Comparison of ENCODE assay signal across 15 cellular contexts in genomic region chr6:1962201-1962600, GRCh38.
DNase-seq lines count a peak whose midpoint lies in the region; ATAC-seq and TF ChIP-seq lines count a peak whose summit lies in the region.
"Had no signal": no experiment of that assay in that cellular context is flagged by ENCODE, and none has a peak within 500 bp of the region (broad histone marks: within the 10 kb centered on the region; RNA-seq: fewer than 3 reads in every experiment).

No MANE protein-coding gene starts in this region.

- H4K91ac ChIP-seq in IMR-90 (ENCODE audit: insufficient read depth, low read depth, low read length) (no peak overlapping the region), trophoblast cell (ENCODE audit: low read depth, low read length) (no peak overlapping the region)

- H3K79me2 ChIP-seq in trophoblast cell (ENCODE audit: control insufficient read depth, insufficient read depth, low read length, poor library complexity) = no peaks in the 10 kb centered on the region

- TF ChIP-seq POLR2A in IMR-90 (IDR thresholded peaks at IDR 0.05; ENCODE audit: low read depth, low read length) = no peak

- H3K27me3 ChIP-seq in IMR-90 (ENCODE audit: control insufficient read depth, insufficient read depth, low read length) = no peaks in the 10 kb centered on the region
- H3K27me3 ChIP-seq in trophoblast cell (ENCODE audit: insufficient read depth, low read length) = no peaks in the 10 kb centered on the region
- H3K27me3 ChIP-seq: BLaER1 treated with 17β-estradiol and CSF1 and Interleukin-3, amounts not matched to agents 10 nM and 100 nM had no signal

- H3K27ac ChIP-seq in IMR-90 (ENCODE audit: insufficient read depth, low read length) (no peak overlapping the region), trophoblast cell (ENCODE audit: low read depth, low read length) (no peak overlapping the region)
- H3K27ac ChIP-seq: BLaER1 treated with 17β-estradiol and CSF1 and Interleukin-3, amounts not matched to agents 10 nM and 100 nM had no signal

- CTCF ChIA-PET in IMR-90 (lab: Yijun Ruan, JAX) = interaction anchor here (0.5 kb wide), 1 partner anchor 558 kb away, joined by 3 read pairs; no protein-coding TSS in a partner anchor

- no CpG with 5 or more reads among the region's 3 CpGs for WGBS in IMR-90 (ENCODE audit: extremely low coverage in 2 of 2, insufficient read length in 1 of 2), 2 experiments
- no CpG with 5 or more reads among the region's 3 CpGs for WGBS in trophoblast cell (ENCODE audit: extremely low coverage, insufficient coverage, insufficient read length)

- H2AFZ ChIP-seq in IMR-90 (replicated peaks; ENCODE audit: low read length, poor library complexity) (no peak overlapping the region), trophoblast cell (ENCODE audit: insufficient read depth, low read length, poor library complexity) (no peak overlapping the region)

- no peaks in the 10 kb centered on the region for H3K9me3 ChIP-seq in IMR-90 (ENCODE audit: control insufficient read depth, insufficient read depth, low read length)
- no peaks in the 10 kb centered on the region for H3K9me3 ChIP-seq in trophoblast cell (ENCODE audit: insufficient read depth, low read depth, low read length)
- H3K9me3 ChIP-seq: BLaER1 treated with 17β-estradiol and CSF1 and Interleukin-3, amounts not matched to agents 10 nM and 100 nM had no signal

- intact Hi-C loops in IMR-90 (cut with micrococcal nuclease) = no loop called here

- H3K4me2 ChIP-seq in IMR-90 (ENCODE audit: low read depth, low read length) = peak overlapping the region; percentile 33; the same call in 1 of the 2 replicates
- H3K4me2 ChIP-seq in trophoblast cell (ENCODE audit: low read length) = no peak overlapping the region
- H3K4me2 ChIP-seq: BLaER1 treated with 17β-estradiol and CSF1 and Interleukin-3, amounts not matched to agents 10 nM and 100 nM had no signal

- H3K18ac ChIP-seq in IMR-90 (ENCODE audit: low read depth, low read length) (no peak overlapping the region), trophoblast cell (ENCODE audit: low read length) (no peak overlapping the region)

- H4K20me1 ChIP-seq in IMR-90 (ENCODE audit: insufficient read depth, low read length) = no peaks in the 10 kb centered on the region
- H4K20me1 ChIP-seq: BLaER1 treated with 17β-estradiol and CSF1 and Interleukin-3, amounts not matched to agents 10 nM and 100 nM had no signal

- no TSS peak for BruUV-seq in IMR-90 (replicated peaks; lab: Mats Ljungman, UMichigan)

- H2AK5ac ChIP-seq in IMR-90 (ENCODE audit: low read depth, low read length) = no peak overlapping the region
- no peak overlapping the region for H2AK5ac ChIP-seq in trophoblast cell (ENCODE audit: low read length)

- H3K4ac ChIP-seq in IMR-90 (ENCODE audit: low read depth, low read length) (no peak overlapping the region), trophoblast cell (ENCODE audit: low read depth, low read length) (no peak overlapping the region)

- H3K23ac ChIP-seq in IMR-90 (ENCODE audit: low read depth, low read length) (no peak overlapping the region), trophoblast cell (ENCODE audit: low read length) (no peak overlapping the region)

- H4K8ac ChIP-seq in IMR-90 (ENCODE audit: low read depth in 2 of 2, low read length in 2 of 2) (no peak overlapping the region), trophoblast cell (ENCODE audit: low read depth, low read length) (no peak overlapping the region)

- H4K12ac ChIP-seq in trophoblast cell (ENCODE audit: low read depth, low read length) = no peak overlapping the region

- H3K4me3 ChIP-seq in IMR-90 (ENCODE audit: insufficient read depth, low read depth, low read length) (no peak overlapping the region), epithelial cell of esophagus (ENCODE audit: low read length) (no peak overlapping the region), trophoblast cell (ENCODE audit: low read depth, low read length) (no peak overlapping the region)
- H3K4me3 ChIP-seq: BLaER1 treated with 17β-estradiol and CSF1 and Interleukin-3, amounts not matched to agents 10 nM and 100 nM had no signal

- H3K36me3 ChIP-seq in IMR-90 (ENCODE audit: control insufficient read depth, insufficient read depth, low read length) (no peaks in the 10 kb centered on the region), trophoblast cell (ENCODE audit: control insufficient read depth in 1 of 2, insufficient read depth in 2 of 2, low read length in 2 of 2) (no peaks in the 10 kb centered on the region)

- no peak overlapping the region; the same call in 1 of the 2 replicates for H3K14ac ChIP-seq in IMR-90 (replicated peaks; ENCODE audit: low read depth, low read length)
- H3K14ac ChIP-seq in trophoblast cell (ENCODE audit: low read length) = no peak overlapping the region

- H3K79me1 ChIP-seq in IMR-90 (ENCODE audit: low read depth in 1 of 2, low read length in 2 of 2) (no peaks in the 10 kb centered on the region), trophoblast cell (ENCODE audit: low read length) (no peaks in the 10 kb centered on the region)

- POLR2A ChIA-PET in IMR-90 (lab: Charles Lee; ENCODE audit: unreplicated experiment) = no interaction called here

- no peak overlapping the region for H2BK15ac ChIP-seq in IMR-90 (ENCODE audit: low read depth, low read length)

- no peak for TF ChIP-seq RAD21 in IMR-90 (IDR thresholded peaks at IDR 0.05; ENCODE audit: low read length)

- dilution Hi-C loops in IMR-90 (cut with HindIII; ENCODE audit: low sequenced_read_pairs, unreplicated experiment) = no loop called here

- H2BK120ac ChIP-seq in IMR-90 (ENCODE audit: low read depth, low read length) (no peak overlapping the region), trophoblast cell (ENCODE audit: insufficient read depth, low read length, poor library complexity) (no peak overlapping the region)

- 0 out of 2 replicates have a peak, but pooled peaks cover 3% of the 10 kb centered on the region for H3K9me1 ChIP-seq in IMR-90 (ENCODE audit: insufficient read depth, low read length)

- TF ChIP-seq CTCF in IMR-90 (conservative IDR thresholded peaks at IDR 0.05; ENCODE audit: low read depth, low read length) (no peak), epithelial cell of esophagus (IDR thresholded peaks at IDR 0.05; ENCODE audit: insufficient read depth, low read depth, low read length, missing control alignments) (no peak)

- no peak overlapping the region for H2BK20ac ChIP-seq in IMR-90 (ENCODE audit: low read depth, low read length)

- H4K5ac ChIP-seq in IMR-90 (ENCODE audit: low read depth, low read length) = no peak overlapping the region

- H2BK5ac ChIP-seq in IMR-90 (ENCODE audit: low read depth, low read length, poor library complexity, severe bottlenecking) (no peak overlapping the region), trophoblast cell (ENCODE audit: low read depth, low read length, poor library complexity) (no peak overlapping the region)

- H2AK9ac ChIP-seq in IMR-90 (replicated peaks; ENCODE audit: low read depth, low read length, poor library complexity) = no peak overlapping the region

- no peak overlapping the region for H3K56ac ChIP-seq in IMR-90 (ENCODE audit: extremely low read depth, insufficient read depth, low read length)

- no peak overlapping the region for H2BK12ac ChIP-seq in trophoblast cell (ENCODE audit: low read length)

- H3K9ac ChIP-seq in IMR-90 (ENCODE audit: low read depth, low read length) (no peak overlapping the region), trophoblast cell (ENCODE audit: low read length) (no peak overlapping the region)
- H3K9ac ChIP-seq: BLaER1 treated with 17β-estradiol and CSF1 and Interleukin-3, amounts not matched to agents 10 nM and 100 nM had no signal

- no peaks in the 10 kb centered on the region; the same call in 1 of the 2 replicates for H3K4me1 ChIP-seq in IMR-90 (ENCODE audit: control insufficient read depth, insufficient read depth, low read length)
- H3K4me1 ChIP-seq in trophoblast cell (ENCODE audit: control insufficient read depth in 1 of 2, insufficient read depth in 2 of 2, low read length in 2 of 2) = peaks cover 5 to 6% of the 10 kb centered on the region in 2 experiments

- DNase-seq in EL (peak; percentile 7), IMR-90 (peak; percentile 67), epithelial cell of esophagus (ENCODE audit: low read depth) (peak; percentile 13), trophoblast cell (peak; percentile 10 to 39), HT-29 (ENCODE audit: low spot score) (no peak)
- DNase-seq: ACHN; Calu3; CD4-positive, alpha-beta T cell; DMS 273 treated with DMSO at 0.1 percent for 48 hours; GDM1; GOT3; H9 had no signal

- ATAC-seq in IMR-90 (ENCODE audit: low read depth) (no peak; the same call in 1 of the 2 replicates), HG03571 (IDR thresholded peaks at IDR 0.05; ENCODE audit: unreplicated experiment) (no peak), HG03159 (IDR thresholded peaks at IDR 0.05; ENCODE audit: unreplicated experiment) (no peak)

- in situ Hi-C loops in IMR-90 (cut with MboI; ENCODE audit: low sequenced_read_pairs) = no loop called here

TF ChIP-seq in IMR-90, 13 proteins besides CTCF, POLR2A, EP300 and RAD21:
- TF ChIP-seq MXI1 (IDR thresholded peaks at IDR 0.05; ENCODE audit: borderline replicate concordance, low read depth, low read length) (no peak), RCOR1 (IDR thresholded peaks at IDR 0.05; ENCODE audit: insufficient replicate concordance, low read length) (no peak), FOS (IDR thresholded peaks at IDR 0.05; ENCODE audit: low read depth, low read length) (no peak)
